In genomic region chr9:130805510-130806387, GRCh38 we compare ENCODE assay signal across 1 cellular context.
TF ChIP-seq lines count a peak whose summit lies in the region.

No MANE protein-coding gene starts in this region.

TF ChIP-seq in GM12878, 131 proteins besides CTCF, POLR2A, EP300 and RAD21 (continued from another document):
- no peak for TF ChIP-seq BCLAF1 (IDR thresholded peaks at IDR 0.05)
- no peak for TF ChIP-seq NRF1 (conservative IDR thresholded peaks at IDR 0.05; ENCODE audit: low read depth, low read length)
- no peak for TF ChIP-seq HDAC6 (IDR thresholded peaks at IDR 0.05; ENCODE audit: unreplicated experiment)
